8 cellular contexts compared by ENCODE assay signal in the genomic region with DNA sequence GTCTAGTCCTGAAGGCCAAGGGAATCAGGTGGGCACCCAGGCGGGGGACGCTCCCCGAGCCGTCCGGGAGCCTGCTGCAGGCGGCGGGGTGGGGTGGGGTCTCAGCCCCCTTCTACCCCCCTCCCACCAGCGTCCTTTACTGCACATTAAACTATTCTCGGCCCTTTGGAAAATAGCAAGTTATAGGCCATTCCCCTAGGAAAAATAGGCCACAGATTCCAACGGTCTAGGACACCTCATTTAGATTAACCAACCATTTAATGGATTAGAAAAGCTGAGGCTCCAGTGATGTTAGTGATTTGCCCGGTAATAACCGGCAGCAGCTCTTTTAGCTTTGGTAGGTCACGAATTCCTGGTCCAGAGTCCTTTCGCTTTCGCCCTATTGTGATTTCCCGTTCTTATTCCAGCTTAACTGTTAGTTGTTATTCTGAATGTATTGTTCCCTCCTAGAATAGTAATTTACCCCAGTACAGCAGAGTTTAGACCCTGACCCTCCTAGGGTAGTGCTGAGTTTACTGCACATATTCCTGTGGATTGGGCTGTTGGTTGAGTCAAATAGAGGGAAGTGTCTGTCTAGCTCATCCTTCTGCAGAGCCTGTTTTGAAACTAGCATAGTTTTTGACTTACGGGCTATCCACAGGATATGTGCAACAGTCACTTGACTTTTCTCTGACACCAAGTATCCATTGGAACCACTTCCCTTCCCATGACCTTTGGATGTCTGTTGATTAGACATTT. TPM values are rescaled to one million over a fixed set of nuclear protein-coding genes. Genes with fewer than 3 reads are reported as not detected.
DNase-seq lines count a peak whose midpoint lies in the region; ATAC-seq and TF ChIP-seq lines count a peak whose summit lies in the region.

No MANE protein-coding gene starts in this region.

- WGBS in aorta, 2 donors, result 0% methylated on average over 17 of the region's 17 CpGs

- H3K9ac ChIP-seq in mucosa of stomach (ENCODE audit: low read length), result peak overlapping the region; percentile 94

- intact Hi-C loops in aorta (cut with DNase I), result no loop called here

- ATAC-seq in HG03280 (IDR thresholded peaks at IDR 0.05; ENCODE audit: unreplicated experiment), result peak; percentile 28
- peak; percentile 62 for ATAC-seq in aorta (ENCODE audit: low FRiP score)

- H3K4me1 ChIP-seq in mucosa of stomach (ENCODE audit: control insufficient read depth, insufficient read depth, low read length) (peaks cover 25% of the 10 kb centered on the region), aorta (ENCODE audit: control insufficient read depth in 1 of 2, insufficient read depth in 2 of 2, low read length in 2 of 2) (peaks cover 0 to 4% of the 10 kb centered on the region in 2 donors)

- H3K9me3 ChIP-seq in mucosa of stomach (ENCODE audit: control insufficient read depth, low read length) (no peaks in the 10 kb centered on the region), aorta (ENCODE audit: control insufficient read depth, low read length) (no peaks in the 10 kb centered on the region)

- peaks cover 15% of the 10 kb centered on the region for H3K36me3 ChIP-seq in mucosa of stomach (ENCODE audit: control insufficient read depth, insufficient read depth, low read length)
- peaks cover 0 to 2% of the 10 kb centered on the region in 2 donors for H3K36me3 ChIP-seq in aorta (ENCODE audit: control insufficient read depth in 1 of 2, insufficient read depth in 2 of 2, low read length in 1 of 2)

- peak; percentile 79 for DNase-seq in AG08395 (ENCODE audit: low spot score)
- DNase-seq in GM13976 (ENCODE audit: low spot score), result peak; percentile 62
- DNase-seq in SKM-1 treated with dmso at 0.1 percent for 144 hours (lab: John Stamatoyannopoulos, UW; ENCODE audit: unreplicated experiment), result peak; percentile 82
- DNase-seq in epithelial cell of proximal tubule (ENCODE audit: low read depth), result peak; percentile 68
- DNase-seq in aorta, result no peak
- DNase-seq in stimulated activated CD4-positive, alpha-beta T cell treated with anti-CD3 and anti-CD28 coated beads, Interleukin-4, amount 100 ng/mL, for 1 hour, result no peak

- H3K27me3 ChIP-seq in mucosa of stomach (ENCODE audit: control insufficient read depth, insufficient read depth, low read length) (no peaks in the 10 kb centered on the region), aorta (ENCODE audit: control insufficient read depth in 1 of 2, insufficient read depth in 2 of 2, low read length in 1 of 2) (no peaks in the 10 kb centered on the region)

- in situ Hi-C loops in GM13976 (cut with MboI; ENCODE audit: low sequenced_read_pairs, unreplicated experiment), result no loop called here

- peak overlapping the region; percentile 47 to 81 for H3K27ac ChIP-seq in aorta (ENCODE audit: low read depth in 1 of 2, low read length in 2 of 2)

- TF ChIP-seq CTCF in GM13976 (IDR thresholded peaks at IDR 0.05; ENCODE audit: borderline replicate concordance, control extremely low read depth, extremely low read depth, insufficient read depth, missing control alignments) (no peak), epithelial cell of proximal tubule (conservative IDR thresholded peaks at IDR 0.05; ENCODE audit: low read depth, low read length) (no peak)

- H3K4me3 ChIP-seq in epithelial cell of proximal tubule (ENCODE audit: low read depth, low read length), result peak overlapping the region; percentile 92
- H3K4me3 ChIP-seq in mucosa of stomach (ENCODE audit: low read length), result peak overlapping the region; percentile 92
- peak overlapping the region; percentile 77 to 86 for H3K4me3 ChIP-seq in aorta (ENCODE audit: low read length in 2 of 2)

RNA-seq across cellular contexts. Expression of gene GSTO1, which starts 0.7 kb away (rescaled TPM):
- total RNA-seq in epithelial cell of proximal tubule (195 and 207 TPM in 2 replicates), aorta (10 to 100 TPM; 84.1 to 95.9 TPM)
- polyA plus RNA-seq in aorta, result 100 to 1,000 TPM; 125 to 235 TPM

RNA-seq across cellular contexts. Expression of gene GSTO2, which starts 13.6 kb away (rescaled TPM):
- total RNA-seq in epithelial cell of proximal tubule, result 9.5 TPM in 2 replicates
- 1 to 10 TPM; 1.7 to 3.5 TPM for total RNA-seq in aorta
- 1 to 10 TPM; 3.5 to 4.3 TPM for polyA plus RNA-seq in aorta

RNA-seq across cellular contexts. Expression of gene CFAP43, which starts 23.2 kb away (rescaled TPM):
- 0.14 and 0.46 TPM in 2 replicates for total RNA-seq in epithelial cell of proximal tubule
- under 1 TPM; 0.19 to 0.27 TPM for total RNA-seq in aorta
- under 1 TPM in 1 of 2 donors, not detected in 1; 0.10 TPM for polyA plus RNA-seq in aorta

Comparison
In these comparisons a context has a peak if more than half of its experiments do, and no peak if none do; other contexts are left out.
1. DNase-seq: peak in AG08395 (single experiment), GM13976 (single experiment), SKM-1 treated with dmso at 0.1 percent for 144 hours (single experiment) and epithelial cell of proximal tubule (single experiment); none in aorta (0 of 2) and stimulated activated CD4-positive, alpha-beta T cell treated with anti-CD3 and anti-CD28 coated beads, Interleukin-4, amount 100 ng/mL, for 1 hour (single experiment).
2. Peak in every context shown above with its lines, with median percentiles within 50 percentile points of each other: H3K4me3 ChIP-seq.